Comparison of ENCODE assay signal across 9 cellular contexts in genomic region chr20:38748863-38749153, GRCh38. TPM values are rescaled to one million over a fixed set of nuclear protein-coding genes. Genes with fewer than 3 reads are reported as not detected.
A peak's percentile ranks its signal among the peaks of the same experiment; 100 is the strongest.
DNase-seq lines count a peak whose midpoint lies in the region; ATAC-seq and TF ChIP-seq lines count a peak whose summit lies in the region.
"Had no signal": no experiment of that assay in that cellular context is flagged by ENCODE, and none has a peak within 500 bp of the region (broad histone marks: within the 10 kb centered on the region; RNA-seq: fewer than 3 reads in every experiment).

No MANE protein-coding gene starts in this region.

- no peaks in the 10 kb centered on the region for H3K9me3 ChIP-seq in KOPT-K1 (ENCODE audit: insufficient read depth, low read length, poor library complexity, severe bottlenecking)

- ATAC-seq in GM21423 (IDR thresholded peaks at IDR 0.05; ENCODE audit: unreplicated experiment) (peak; percentile 19), GM19324 (IDR thresholded peaks at IDR 0.05; ENCODE audit: low FRiP score, unreplicated experiment) (no peak)

- DNase-seq in AG04449 (ENCODE audit: low read depth, low spot score): no peak
- DNase-seq in activated CD8-positive, alpha-beta memory T cell treated with anti-CD3 and anti-CD28 coated beads, Interleukin-2, amount 50 U/mL, for 48 hours: peak; percentile 77
- no peak for DNase-seq in foreskin fibroblast
- no peak for DNase-seq in retinal pigment epithelial cell (ENCODE audit: low read depth)
- DNase-seq in posterior vena cava (ENCODE audit: low spot score): no peak

- peaks cover 30% of the 10 kb centered on the region for H3K36me3 ChIP-seq in KOPT-K1 (ENCODE audit: insufficient read depth, low read length)

- H3K4me3 ChIP-seq in AG04449 (ENCODE audit: low read depth, low read length) (peak overlapping the region; percentile 94), foreskin fibroblast (ENCODE audit: low read depth in 1 of 2, low read length in 2 of 2) (peak overlapping the region; percentile 68 to 97), retinal pigment epithelial cell (ENCODE audit: low read length) (peak overlapping the region; percentile 83)

- POLR2A ChIA-PET in AG04449 (lab: Yijun Ruan, JAX): no interaction called here

- peak overlapping the region; percentile 57 for H3K27ac ChIP-seq in KOPT-K1 (ENCODE audit: low read depth, low read length, poor library complexity, severe bottlenecking)

- intact Hi-C loops in posterior vena cava (cut with DNase I): loop anchor here in 1 of 2 donors (5.0 kb wide), 1 partner anchor 477 kb away; no protein-coding TSS in a partner anchor

- CTCF ChIA-PET in AG04449 (lab: Yijun Ruan, JAX): interaction anchor here (1.0 to 12.3 kb wide), 7 partner anchors 16 to 301 kb away, joined by 3 to 164 read pairs (median 5); no protein-coding TSS in a partner anchor

- TF ChIP-seq CTCF in AG04449 (IDR thresholded peaks at IDR 0.05; ENCODE audit: insufficient read depth, low read length, missing control alignments) (no peak), foreskin fibroblast (IDR thresholded peaks at IDR 0.05; ENCODE audit: low read depth, low read length) (no peak), retinal pigment epithelial cell (conservative IDR thresholded peaks at IDR 0.05; ENCODE audit: low read depth, low read length) (no peak)

RNA-seq across cellular contexts. Expression of gene ACTR5, which starts 0.5 kb away (rescaled TPM):
- total RNA-seq in posterior vena cava: 1 to 10 TPM; 5.1 to 5.8 TPM

RNA-seq across cellular contexts. Expression of gene SLC32A1, which starts 24.5 kb away (rescaled TPM):
- not detected for total RNA-seq in posterior vena cava
- total RNA-seq: left cardiac atrium had no signal

RNA-seq across cellular contexts. Expression of gene PPP1R16B, which starts 56.7 kb away (rescaled TPM):
- total RNA-seq in posterior vena cava: 10 to 100 TPM in 1 of 2 donors, 1 to 10 TPM in 1; 8.5 to 11.7 TPM
